ENCODE assay signal across 9 cellular contexts in the genomic region with DNA sequence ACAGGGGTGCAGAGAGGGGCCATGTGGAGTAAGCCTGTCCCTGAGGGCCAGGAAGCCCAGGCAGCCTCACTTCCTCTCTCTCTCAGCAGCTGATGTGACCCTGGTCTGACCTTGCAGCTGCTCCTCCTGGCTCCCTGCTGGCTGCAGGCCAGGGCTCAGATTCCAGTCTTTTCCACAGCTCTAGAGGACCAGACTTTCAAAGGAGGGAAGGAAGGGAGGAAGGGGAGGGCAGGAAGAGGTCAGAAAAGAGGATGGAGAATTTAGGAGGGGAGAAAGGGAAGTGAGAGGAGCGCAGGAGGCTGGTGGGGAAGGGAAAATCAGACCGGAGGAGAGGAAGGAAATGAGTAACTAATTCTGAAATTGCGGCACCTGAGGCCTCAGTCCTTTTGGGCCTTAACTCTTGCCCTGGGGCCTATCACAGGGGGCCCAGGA. TPM values are rescaled to one million over a fixed set of nuclear protein-coding genes. Genes with fewer than 3 reads are reported as not detected.
DNase-seq lines count a peak whose midpoint lies in the region; ATAC-seq and TF ChIP-seq lines count a peak whose summit lies in the region.
"Had no signal": no experiment of that assay in that cellular context is flagged by ENCODE, and none has a peak within 500 bp of the region (broad histone marks: within the 10 kb centered on the region; RNA-seq: fewer than 3 reads in every experiment).

No MANE protein-coding gene starts in this region.

- POLR2A ChIA-PET in activated CD4-positive, alpha-beta memory T cell treated with anti-CD3 and anti-CD28 coated beads for 36 hours (lab: Charles Lee), result no interaction called here

- H3K9me3 Mint-ChIP-seq in neural progenitor cell, result peaks cover 13% of the 10 kb centered on the region
- no peaks in the 10 kb centered on the region for H3K9me3 Mint-ChIP-seq in activated CD4-positive, alpha-beta memory T cell treated with anti-CD3 and anti-CD28 coated beads for 36 hours

- H3K79me2 ChIP-seq in neural progenitor cell (ENCODE audit: low read depth), result no peaks in the 10 kb centered on the region

- H3K36me3 Mint-ChIP-seq in neural progenitor cell, result peaks cover 3% of the 10 kb centered on the region
- H3K36me3 Mint-ChIP-seq in activated CD4-positive, alpha-beta memory T cell treated with anti-CD3 and anti-CD28 coated beads for 36 hours, result no peaks in the 10 kb centered on the region

- H3K4me2 ChIP-seq in neural progenitor cell, result no peak overlapping the region

- no peaks in the 10 kb centered on the region for H4K20me1 ChIP-seq in neural progenitor cell (ENCODE audit: low read depth)

- peaks cover 24% of the 10 kb centered on the region for H3K4me1 Mint-ChIP-seq in neural progenitor cell
- H3K4me1 Mint-ChIP-seq in activated CD4-positive, alpha-beta memory T cell treated with anti-CD3 and anti-CD28 coated beads for 36 hours (ENCODE audit: low read depth), result no peaks in the 10 kb centered on the region

- peaks cover 7% of the 10 kb centered on the region for H3K27me3 Mint-ChIP-seq in neural progenitor cell (ENCODE audit: insufficient read depth, low read depth)
- H3K27me3 Mint-ChIP-seq in activated CD4-positive, alpha-beta memory T cell treated with anti-CD3 and anti-CD28 coated beads for 36 hours, result peaks cover 24% of the 10 kb centered on the region

- intact Hi-C loops in activated CD4-positive, alpha-beta memory T cell treated with anti-CD3 and anti-CD28 coated beads for 36 hours (cut with micrococcal nuclease), result no loop called here

- H3K27ac Mint-ChIP-seq in neural progenitor cell, result peak overlapping the region; percentile 47
- H3K27ac Mint-ChIP-seq in activated CD4-positive, alpha-beta memory T cell treated with anti-CD3 and anti-CD28 coated beads for 36 hours, result no peak overlapping the region

- CTCF ChIA-PET in activated CD4-positive, alpha-beta memory T cell treated with anti-CD3 and anti-CD28 coated beads for 36 hours (lab: Charles Lee), result interaction anchor here (1.7 to 2.4 kb wide), 2 partner anchors 10 to 65 kb away, joined by 5 to 8 read pairs; no protein-coding TSS in a partner anchor

- no peak for TF ChIP-seq CTCF in neural progenitor cell (IDR thresholded peaks at IDR 0.05)

- peaks cover 7% of the 10 kb centered on the region for H3F3A ChIP-seq in neural progenitor cell (ENCODE audit: low read depth)

- H3K27me3 ChIP-seq in H7 (ENCODE audit: control insufficient read depth, insufficient read depth, low read length), result no peaks in the 10 kb centered on the region
- peaks cover 3% of the 10 kb centered on the region for H3K27me3 ChIP-seq in neural progenitor cell

- ATAC-seq in esophagus mucosa, result peak; percentile 41

- H3K4me1 ChIP-seq in neural progenitor cell, result peaks cover 7% of the 10 kb centered on the region

- DNase-seq in GDM1 (lab: John Stamatoyannopoulos, UW) (peak; percentile 58), H7 (peak; percentile 71), NCI-H510A (lab: John Stamatoyannopoulos, UW) (peak; percentile 55), neural progenitor cell (ENCODE audit: low spot score) (peak; percentile 36), T1000 (lab: John Stamatoyannopoulos, UW) (no peak), kidney glomerular epithelial cell (lab: John Stamatoyannopoulos, UW) (no peak)
- no peak for DNase-seq in activated CD4-positive, alpha-beta memory T cell treated with anti-CD3 and anti-CD28 coated beads for 36 hours

- no peak overlapping the region for H3K9ac ChIP-seq in neural progenitor cell

- no peaks in the 10 kb centered on the region for H3K36me3 ChIP-seq in H7 (replicated peaks; ENCODE audit: control insufficient read depth, insufficient read depth, low read length)
- no peaks in the 10 kb centered on the region for H3K36me3 ChIP-seq in neural progenitor cell

- H3K4me3 Mint-ChIP-seq in neural progenitor cell, result no peak overlapping the region
- H3K4me3 Mint-ChIP-seq in activated CD4-positive, alpha-beta memory T cell treated with anti-CD3 and anti-CD28 coated beads for 36 hours, result no peak overlapping the region

- H2AFZ ChIP-seq in neural progenitor cell (replicated peaks), result no peak overlapping the region

- H3K9me3 ChIP-seq in neural progenitor cell (ENCODE audit: low read depth), result no peaks in the 10 kb centered on the region

- no peak overlapping the region for H3K27ac ChIP-seq in neural progenitor cell
- H3K27ac ChIP-seq: epithelial cell of prostate had no signal

- no peak overlapping the region for H3K4me3 ChIP-seq in H7 (ENCODE audit: insufficient read depth, low read depth, low read length)
- H3K4me3 ChIP-seq in neural progenitor cell, result no peak overlapping the region

RNA-seq across cellular contexts. Expression of gene VASH1, which starts 40.9 kb away (rescaled TPM):
- total RNA-seq in H7 (2014; rRNA removed; shearing (Covaris generic)), result 4.8 and 5.2 TPM in 2 replicates
- 1.4 TPM for total RNA-seq in esophagus mucosa
- 10.3 and 20.1 TPM in 2 replicates for total RNA-seq in neural progenitor cell (ENCODE audit: low replicate concordance)
- total RNA-seq in activated CD4-positive, alpha-beta memory T cell treated with anti-CD3 and anti-CD28 coated beads for 36 hours, result 1 to 10 TPM; 6.1 TPM

Comparison
In these comparisons a context has a peak if more than half of its experiments do, and no peak if none do; other contexts are left out.
1. DNase-seq: peak in GDM1 (single experiment), H7 (single experiment), NCI-H510A (single experiment) and neural progenitor cell (single experiment); none in activated CD4-positive, alpha-beta memory T cell treated with anti-CD3 and anti-CD28 coated beads for 36 hours (single experiment), T1000 (single experiment) and kidney glomerular epithelial cell (single experiment).